In the genomic region with DNA sequence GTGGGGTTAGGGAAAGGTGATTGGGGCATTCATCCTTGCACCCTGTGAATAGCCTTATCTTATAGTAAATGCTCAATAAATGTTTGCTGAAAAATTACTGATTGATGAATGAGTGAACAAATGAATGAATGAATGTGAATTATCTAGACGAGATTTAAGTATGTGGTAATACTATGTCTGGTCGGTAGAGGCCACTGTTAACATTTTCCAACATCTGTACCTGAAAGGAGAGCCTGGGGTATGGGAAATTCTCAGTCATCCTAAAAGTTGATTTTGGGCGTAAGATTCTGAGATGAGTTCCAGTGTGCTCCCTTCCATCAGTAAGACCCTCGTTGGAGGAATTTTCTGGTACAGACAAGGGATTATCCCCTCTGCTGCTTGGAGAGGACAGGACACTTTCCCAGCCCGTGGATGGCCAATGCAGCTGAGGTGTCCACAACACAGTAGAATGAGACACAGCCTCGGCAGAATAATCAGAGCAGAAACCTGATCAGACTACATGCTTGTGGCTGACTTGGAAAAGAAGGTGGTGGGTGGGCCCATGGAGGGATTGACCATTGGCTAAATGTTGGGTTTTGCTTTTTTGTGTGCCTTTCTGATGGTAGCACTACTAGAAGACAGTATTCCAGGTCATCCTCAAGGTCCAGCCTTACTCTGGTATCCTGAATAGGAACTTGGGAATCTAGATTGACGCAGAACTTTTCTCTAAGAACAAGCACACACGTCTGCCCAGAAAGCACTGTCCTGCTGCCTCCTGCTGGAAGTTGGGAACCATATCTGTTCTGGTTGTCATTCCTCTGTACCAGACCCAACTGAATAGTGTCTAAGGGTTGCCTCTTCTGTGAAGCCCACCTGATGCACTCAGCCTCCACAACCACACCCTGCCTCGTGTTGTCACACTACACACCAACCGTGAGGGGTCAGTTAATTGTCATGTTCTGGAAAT, we compare ENCODE assay signal across 1 cellular context.
TF ChIP-seq lines count a peak whose summit lies in the region.

No MANE protein-coding gene starts in this region.

TF ChIP-seq in K562, 482 proteins besides CTCF, POLR2A, EP300 and RAD21:
- TF ChIP-seq, protein P1, sequence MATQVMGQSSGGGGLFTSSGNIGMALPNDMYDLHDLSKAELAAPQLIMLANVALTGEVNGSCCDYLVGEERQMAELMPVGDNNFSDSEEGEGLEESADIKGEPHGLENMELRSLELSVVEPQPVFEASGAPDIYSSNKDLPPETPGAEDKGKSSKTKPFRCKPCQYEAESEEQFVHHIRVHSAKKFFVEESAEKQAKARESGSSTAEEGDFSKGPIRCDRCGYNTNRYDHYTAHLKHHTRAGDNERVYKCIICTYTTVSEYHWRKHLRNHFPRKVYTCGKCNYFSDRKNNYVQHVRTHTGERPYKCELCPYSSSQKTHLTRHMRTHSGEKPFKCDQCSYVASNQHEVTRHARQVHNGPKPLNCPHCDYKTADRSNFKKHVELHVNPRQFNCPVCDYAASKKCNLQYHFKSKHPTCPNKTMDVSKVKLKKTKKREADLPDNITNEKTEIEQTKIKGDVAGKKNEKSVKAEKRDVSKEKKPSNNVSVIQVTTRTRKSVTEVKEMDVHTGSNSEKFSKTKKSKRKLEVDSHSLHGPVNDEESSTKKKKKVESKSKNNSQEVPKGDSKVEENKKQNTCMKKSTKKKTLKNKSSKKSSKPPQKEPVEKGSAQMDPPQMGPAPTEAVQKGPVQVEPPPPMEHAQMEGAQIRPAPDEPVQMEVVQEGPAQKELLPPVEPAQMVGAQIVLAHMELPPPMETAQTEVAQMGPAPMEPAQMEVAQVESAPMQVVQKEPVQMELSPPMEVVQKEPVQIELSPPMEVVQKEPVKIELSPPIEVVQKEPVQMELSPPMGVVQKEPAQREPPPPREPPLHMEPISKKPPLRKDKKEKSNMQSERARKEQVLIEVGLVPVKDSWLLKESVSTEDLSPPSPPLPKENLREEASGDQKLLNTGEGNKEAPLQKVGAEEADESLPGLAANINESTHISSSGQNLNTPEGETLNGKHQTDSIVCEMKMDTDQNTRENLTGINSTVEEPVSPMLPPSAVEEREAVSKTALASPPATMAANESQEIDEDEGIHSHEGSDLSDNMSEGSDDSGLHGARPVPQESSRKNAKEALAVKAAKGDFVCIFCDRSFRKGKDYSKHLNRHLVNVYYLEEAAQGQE (CRISPR knock-in tag; IDR thresholded peaks at IDR 0.05; ENCODE audit: low read depth), result no peak
- TF ChIP-seq HLTF (IDR thresholded peaks at IDR 0.05), result no peak
- TF ChIP-seq, protein P2, sequence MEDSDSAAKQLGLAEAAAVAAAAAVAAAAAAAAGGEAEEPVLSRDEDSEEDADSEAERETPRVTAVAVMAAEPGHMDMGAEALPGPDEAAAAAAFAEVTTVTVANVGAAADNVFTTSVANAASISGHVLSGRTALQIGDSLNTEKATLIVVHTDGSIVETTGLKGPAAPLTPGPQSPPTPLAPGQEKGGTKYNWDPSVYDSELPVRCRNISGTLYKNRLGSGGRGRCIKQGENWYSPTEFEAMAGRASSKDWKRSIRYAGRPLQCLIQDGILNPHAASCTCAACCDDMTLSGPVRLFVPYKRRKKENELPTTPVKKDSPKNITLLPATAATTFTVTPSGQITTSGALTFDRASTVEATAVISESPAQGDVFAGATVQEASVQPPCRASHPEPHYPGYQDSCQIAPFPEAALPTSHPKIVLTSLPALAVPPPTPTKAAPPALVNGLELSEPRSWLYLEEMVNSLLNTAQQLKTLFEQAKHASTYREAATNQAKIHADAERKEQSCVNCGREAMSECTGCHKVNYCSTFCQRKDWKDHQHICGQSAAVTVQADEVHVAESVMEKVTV (CRISPR knock-in tag; IDR thresholded peaks at IDR 0.05), result peak; percentile 53
- TF ChIP-seq CEBPG (CRISPR knock-in tag; IDR thresholded peaks at IDR 0.05), result no peak
- peak; percentile 49 to 50; a peak in 3 of 4 replicates for TF ChIP-seq CEBPG (tag; conservative IDR thresholded peaks at IDR 0.05 in 1 of 2, IDR thresholded peaks at IDR 0.05 in 1 of 2)
- no peak for TF ChIP-seq ZNF561 (CRISPR knock-in tag; conservative IDR thresholded peaks at IDR 0.05)
- TF ChIP-seq ZKSCAN8 (CRISPR knock-in tag; IDR thresholded peaks at IDR 0.05), result no peak
- TF ChIP-seq ZNF24 (IDR thresholded peaks at IDR 0.05), result peak; percentile 98
- TF ChIP-seq, protein P3, sequence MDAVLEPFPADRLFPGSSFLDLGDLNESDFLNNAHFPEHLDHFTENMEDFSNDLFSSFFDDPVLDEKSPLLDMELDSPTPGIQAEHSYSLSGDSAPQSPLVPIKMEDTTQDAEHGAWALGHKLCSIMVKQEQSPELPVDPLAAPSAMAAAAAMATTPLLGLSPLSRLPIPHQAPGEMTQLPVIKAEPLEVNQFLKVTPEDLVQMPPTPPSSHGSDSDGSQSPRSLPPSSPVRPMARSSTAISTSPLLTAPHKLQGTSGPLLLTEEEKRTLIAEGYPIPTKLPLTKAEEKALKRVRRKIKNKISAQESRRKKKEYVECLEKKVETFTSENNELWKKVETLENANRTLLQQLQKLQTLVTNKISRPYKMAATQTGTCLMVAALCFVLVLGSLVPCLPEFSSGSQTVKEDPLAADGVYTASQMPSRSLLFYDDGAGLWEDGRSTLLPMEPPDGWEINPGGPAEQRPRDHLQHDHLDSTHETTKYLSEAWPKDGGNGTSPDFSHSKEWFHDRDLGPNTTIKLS (IDR thresholded peaks at IDR 0.05; ENCODE audit: borderline replicate concordance, low read depth), result no peak
- TF ChIP-seq TGIF2 (CRISPR knock-in tag; IDR thresholded peaks at IDR 0.05), result no peak
- TF ChIP-seq SMC3 (conservative IDR thresholded peaks at IDR 0.05; ENCODE audit: insufficient read depth, low read depth, low read length), result peak; percentile 42
- TF ChIP-seq ZNF444 (CRISPR knock-in tag; IDR thresholded peaks at IDR 0.05), result no peak
- TF ChIP-seq FOXA1 (IDR thresholded peaks at IDR 0.05; ENCODE audit: borderline replicate concordance), result no peak
- no peak for TF ChIP-seq SRSF9 (IDR thresholded peaks at IDR 0.05; ENCODE audit: borderline replicate concordance, low read depth, low read length)
- TF ChIP-seq HDGF (IDR thresholded peaks at IDR 0.05), result no peak
- TF ChIP-seq KLF13 (tag; IDR thresholded peaks at IDR 0.05; ENCODE audit: borderline replicate concordance, low read depth), result no peak
